In the genomic region with DNA sequence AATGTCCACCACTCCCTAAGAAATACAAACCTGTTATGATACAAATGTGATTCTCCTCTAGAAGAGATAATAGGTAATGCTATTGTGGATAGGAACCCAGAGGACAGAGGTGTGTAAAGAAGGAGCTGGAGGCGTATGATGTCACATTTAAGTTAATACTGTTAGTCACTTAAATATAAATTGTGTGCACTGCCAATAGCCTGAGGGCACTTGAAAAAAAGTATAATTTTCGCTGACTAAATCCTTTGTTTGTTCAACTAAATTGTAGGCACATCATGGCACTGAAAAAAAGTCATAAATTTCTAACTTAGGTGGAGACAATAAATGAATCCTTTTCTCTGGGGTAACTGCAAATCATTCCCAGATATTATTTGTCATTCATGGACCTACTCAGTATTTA, we compare ENCODE assay signal across 12 cellular contexts. TPM values are rescaled to one million over a fixed set of nuclear protein-coding genes. Genes with fewer than 3 reads are reported as not detected.
A peak's percentile ranks its signal among the peaks of the same experiment; 100 is the strongest.
DNase-seq lines count a peak whose midpoint lies in the region; ATAC-seq and TF ChIP-seq lines count a peak whose summit lies in the region.
"Had no signal": no experiment of that assay in that cellular context is flagged by ENCODE, and none has a peak within 500 bp of the region (broad histone marks: within the 10 kb centered on the region; RNA-seq: fewer than 3 reads in every experiment).

No MANE protein-coding gene starts in this region.

- H4K8ac ChIP-seq in H9 (replicated peaks; ENCODE audit: insufficient read length, low read depth, low read length), result no peak overlapping the region

- H3K56ac ChIP-seq in H9 (ENCODE audit: insufficient read length, low read depth, low read length), result no peak overlapping the region

- BruUV-seq in PC-3 (replicated peaks; lab: Mats Ljungman, UMichigan), result no TSS peak

- no peak overlapping the region for H2BK12ac ChIP-seq in H9 (ENCODE audit: insufficient read length, low read depth, low read length)

- H3K9me3 ChIP-seq in BLaER1, result no peaks in the 10 kb centered on the region
- H3K9me3 ChIP-seq in CD8-positive, alpha-beta memory T cell (ENCODE audit: low read length), result no peaks in the 10 kb centered on the region
- no peaks in the 10 kb centered on the region for H3K9me3 ChIP-seq in PC-3 (ENCODE audit: low read length)
- H3K9me3 ChIP-seq in effector memory CD4-positive, alpha-beta T cell (ENCODE audit: control insufficient read depth, low read length), result no peaks in the 10 kb centered on the region
- H3K9me3 ChIP-seq in H9 (ENCODE audit: control insufficient read depth, low read depth, low read length), result no peaks in the 10 kb centered on the region
- H3K9me3 ChIP-seq: right lobe of liver, SK-N-SH, suprapubic skin had no signal

- no peak overlapping the region for H2BK15ac ChIP-seq in H9 (ENCODE audit: low read depth, low read length)

- H3K14ac ChIP-seq in H9 (ENCODE audit: insufficient read depth, low read length), result no peak overlapping the region

- H2BK20ac ChIP-seq in H9 (ENCODE audit: low read depth, low read length, poor library complexity, severe bottlenecking), result no peak overlapping the region

- intact Hi-C loops in PC-3 (cut with micrococcal nuclease), result no loop called here

- no peak overlapping the region for H4K5ac ChIP-seq in H9 (ENCODE audit: insufficient read length, low read depth, low read length)

- H2AK5ac ChIP-seq in H9 (ENCODE audit: insufficient read length, low read length), result no peak overlapping the region

- CTCF ChIA-PET in CD8-positive, alpha-beta memory T cell (lab: Charles Lee), result interaction anchor here (1.1 to 11.1 kb wide), 3 partner anchors 14 to 53 kb away, joined by 3 to 63 read pairs (median 55); no protein-coding TSS in a partner anchor
- CTCF ChIA-PET in PC-3 (lab: Charles Lee), result no interaction called here

- no peaks in the 10 kb centered on the region for H3K9me3 Mint-ChIP-seq in CD8-positive, alpha-beta memory T cell
- no peaks in the 10 kb centered on the region for H3K9me3 Mint-ChIP-seq in H9

- H3K27me3 ChIP-seq in BLaER1 (no peaks in the 10 kb centered on the region), PC-3 (ENCODE audit: low read length) (peaks cover 41% of the 10 kb centered on the region), H9 (ENCODE audit: insufficient read depth, low read length) (peaks cover 18% of the 10 kb centered on the region)
- H3K27me3 ChIP-seq in CD8-positive, alpha-beta memory T cell (ENCODE audit: insufficient read depth, low read length, poor library complexity, severe bottlenecking), result no peaks in the 10 kb centered on the region
- H3K27me3 ChIP-seq in effector memory CD4-positive, alpha-beta T cell (replicated peaks; ENCODE audit: control insufficient read depth, insufficient read depth, low read length, poor library complexity, severe bottlenecking), result no peaks in the 10 kb centered on the region
- H3K27me3 ChIP-seq: right lobe of liver had no signal

- H3K9ac ChIP-seq in BLaER1 (peak overlapping the region; percentile 100), PC-3 (ENCODE audit: low read length) (no peak overlapping the region), H9 (ENCODE audit: extremely low read depth, insufficient read length, low read length) (no peak overlapping the region)
- H3K9ac ChIP-seq: SK-N-SH had no signal

- no CpG with 5 or more reads among the region's 2 CpGs for WGBS in H9 (ENCODE audit: extremely low coverage, insufficient read length, low lambda C conversion rate)

- H3K79me2 ChIP-seq in PC-3 (ENCODE audit: low read length) (no peaks in the 10 kb centered on the region), H9 (ENCODE audit: insufficient read depth, low read length) (no peaks in the 10 kb centered on the region)

- H3F3A ChIP-seq in PC-3 (ENCODE audit: low read length, unreplicated experiment), result no peaks in the 10 kb centered on the region

- peaks cover 8% of the 10 kb centered on the region for H3K23me2 ChIP-seq in H9 (ENCODE audit: insufficient read length, low read depth, low read length, poor library complexity, severe bottlenecking)

- H3K27me3 Mint-ChIP-seq in CD8-positive, alpha-beta memory T cell, result peaks cover 0 to 5% of the 10 kb centered on the region in 2 donors
- peaks cover 79% of the 10 kb centered on the region for H3K27me3 Mint-ChIP-seq in H9 (ENCODE audit: low read depth)

- ATAC-seq in PC-3 (peak; percentile 78), GM19455 (IDR thresholded peaks at IDR 0.05; ENCODE audit: unreplicated experiment) (no peak), HG02763 (IDR thresholded peaks at IDR 0.05; ENCODE audit: unreplicated experiment) (no peak), HG02884 (IDR thresholded peaks at IDR 0.05; ENCODE audit: unreplicated experiment) (no peak)
- ATAC-seq: right lobe of liver had no signal

- no peak overlapping the region for H3T11ph ChIP-seq in H9 (ENCODE audit: low read length)

- no peaks in the 10 kb centered on the region for H3K9me2 ChIP-seq in PC-3 (replicated peaks; ENCODE audit: low read length)
- H3K9me2 ChIP-seq: SK-N-SH had no signal

- peaks cover 73 to 87% (median 78%) of the 10 kb centered on the region in 3 donors for H3K4me1 Mint-ChIP-seq in CD8-positive, alpha-beta memory T cell
- peaks cover 26 to 27% of the 10 kb centered on the region in 2 experiments for H3K4me1 Mint-ChIP-seq in H9

- no peak overlapping the region for H2BK120ac ChIP-seq in H9 (ENCODE audit: low read depth, low read length, poor library complexity, severe bottlenecking)

- H3K4me2 ChIP-seq in BLaER1 (peak overlapping the region; percentile 96), PC-3 (ENCODE audit: low read length) (no peak overlapping the region), H9 (ENCODE audit: insufficient read depth, insufficient read length, low read length) (no peak overlapping the region)
- H3K4me2 ChIP-seq: SK-N-SH had no signal

- peaks cover 71% of the 10 kb centered on the region for H3K36me3 ChIP-seq in BLaER1
- peaks cover 26% of the 10 kb centered on the region for H3K36me3 ChIP-seq in CD8-positive, alpha-beta memory T cell (ENCODE audit: insufficient read depth, low read length)
- H3K36me3 ChIP-seq in PC-3 (ENCODE audit: low read depth, low read length), result no peaks in the 10 kb centered on the region
- H3K36me3 ChIP-seq in effector memory CD4-positive, alpha-beta T cell (ENCODE audit: control insufficient read depth, insufficient read depth, low read length), result peaks cover 11% of the 10 kb centered on the region
- H3K36me3 ChIP-seq: right lobe of liver, suprapubic skin had no signal

- H3K4me3 Mint-ChIP-seq in CD8-positive, alpha-beta memory T cell, result peak overlapping the region; percentile 92 to 98 (median 96)
- no peak overlapping the region for H3K4me3 Mint-ChIP-seq in H9

- no peak overlapping the region for H3K18ac ChIP-seq in H9 (ENCODE audit: insufficient read length, low read depth, low read length)

- no peak overlapping the region for H3K4ac ChIP-seq in H9 (ENCODE audit: low read depth, low read length)

- H2AFZ ChIP-seq in PC-3 (ENCODE audit: low read length), result no peak overlapping the region
- no peak overlapping the region for H2AFZ ChIP-seq in H9 (ENCODE audit: low read length)

- DNase-seq in CD8-positive, alpha-beta memory T cell, result no peak
- DNase-seq in PC-3 (peak; percentile 91), H9 (no peak)
- no peak for DNase-seq in effector memory CD4-positive, alpha-beta T cell
- DNase-seq: cortex of kidney, right lobe of liver, SK-N-SH had no signal

- H3K79me1 ChIP-seq in H9 (ENCODE audit: insufficient read depth, low read depth, low read length, poor library complexity, severe bottlenecking), result no peaks in the 10 kb centered on the region

- H3K36me3 Mint-ChIP-seq in CD8-positive, alpha-beta memory T cell, result peaks cover 3 to 72% (median 14%) of the 10 kb centered on the region in 3 donors
- peaks cover 0 to 2% (median 0%) of the 10 kb centered on the region in 3 experiments; a peak in 2 of 7 replicates for H3K36me3 Mint-ChIP-seq in H9 (ENCODE audit: insufficient read depth in 1 of 3, low read depth in 3 of 3)

- peak overlapping the region; percentile 100 for H3K27ac ChIP-seq in BLaER1
- no peak overlapping the region for H3K27ac ChIP-seq in CD8-positive, alpha-beta memory T cell (ENCODE audit: low read depth, low read length)
- H3K27ac ChIP-seq in PC-3 (ENCODE audit: low read length), result no peak overlapping the region
- peak overlapping the region; percentile 46 for H3K27ac ChIP-seq in effector memory CD4-positive, alpha-beta T cell (ENCODE audit: insufficient read depth, low read length, poor library complexity, severe bottlenecking)
- H3K27ac ChIP-seq in H9 (ENCODE audit: insufficient read length, low read depth, low read length), result no peak overlapping the region
- H3K27ac ChIP-seq: right lobe of liver, suprapubic skin had no signal

- no peak for TF ChIP-seq CTCF in PC-3 (conservative IDR thresholded peaks at IDR 0.05; ENCODE audit: low read depth, low read length)
- TF ChIP-seq CTCF in H9 (conservative IDR thresholded peaks at IDR 0.05), result no peak

- no peak overlapping the region for H4K91ac ChIP-seq in H9 (ENCODE audit: insufficient read length, low read depth, low read length)

- POLR2A ChIA-PET in CD8-positive, alpha-beta memory T cell (lab: Charles Lee), result no interaction called here
- POLR2A ChIA-PET in PC-3 (lab: Charles Lee; ENCODE audit: unreplicated experiment), result no interaction called here

- H3K4me1 ChIP-seq in BLaER1, result peaks cover 76% of the 10 kb centered on the region
- peaks cover 79% of the 10 kb centered on the region for H3K4me1 ChIP-seq in CD8-positive, alpha-beta memory T cell (ENCODE audit: insufficient read depth, low read length)
- H3K4me1 ChIP-seq in PC-3 (ENCODE audit: insufficient read depth, low read length), result peaks cover 14% of the 10 kb centered on the region; the same call in 1 of the 2 replicates
- peaks cover 68% of the 10 kb centered on the region for H3K4me1 ChIP-seq in effector memory CD4-positive, alpha-beta T cell (ENCODE audit: control insufficient read depth, insufficient read depth, low read length, poor library complexity, severe bottlenecking)
- H3K4me1 ChIP-seq in H9 (ENCODE audit: insufficient read depth, low read length), result peaks cover 11% of the 10 kb centered on the region; the same call in 1 of the 2 replicates

- no peak overlapping the region for H3K23ac ChIP-seq in H9 (ENCODE audit: insufficient read length, low read depth, low read length)

- peak overlapping the region; percentile 98 for H3K4me3 ChIP-seq in BLaER1
- H3K4me3 ChIP-seq in CD8-positive, alpha-beta memory T cell (ENCODE audit: low read length), result peak overlapping the region; percentile 1
- H3K4me3 ChIP-seq in PC-3 (ENCODE audit: low read length), result no peak overlapping the region
- peak overlapping the region; percentile 5 for H3K4me3 ChIP-seq in effector memory CD4-positive, alpha-beta T cell (ENCODE audit: insufficient read depth, low read depth, low read length, poor library complexity, severe bottlenecking)
- H3K4me3 ChIP-seq: right lobe of liver, suprapubic skin had no signal

- H4K20me1 ChIP-seq in BLaER1, result peaks cover 75% of the 10 kb centered on the region
- H4K20me1 ChIP-seq in PC-3 (ENCODE audit: low read length), result no peaks in the 10 kb centered on the region
- no peaks in the 10 kb centered on the region for H4K20me1 ChIP-seq in H9 (ENCODE audit: control insufficient read depth, insufficient read depth, insufficient read length)

- no peak overlapping the region for H2BK5ac ChIP-seq in H9 (ENCODE audit: insufficient read length, low read length)

- H3K27ac Mint-ChIP-seq in CD8-positive, alpha-beta memory T cell, result peak overlapping the region; percentile 41 to 99 (median 90)
- no peak overlapping the region for H3K27ac Mint-ChIP-seq in H9

RNA-seq across cellular contexts. Expression of gene RCSD1, which starts 4.4 kb away (rescaled TPM):
- 10 to 100 TPM; 45.9 to 47.9 TPM for total RNA-seq in CD8-positive, alpha-beta memory T cell
- polyA plus RNA-seq in CD8-positive, alpha-beta memory T cell, result 171 TPM
- total RNA-seq in PC-3 (2014; rRNA removed) (not detected in 2 replicates), H9 (2021) (0.13 and 0.26 TPM in 2 replicates)

Comparison
In these comparisons a context has a peak if more than half of its experiments do, and no peak if none do; other contexts are left out.
1. H3K27ac ChIP-seq: peak in BLaER1 (single experiment) and effector memory CD4-positive, alpha-beta T cell (single experiment); none in CD8-positive, alpha-beta memory T cell (single experiment), PC-3 (single experiment) and H9 (single experiment).
2. H3K27ac Mint-ChIP-seq: peak in CD8-positive, alpha-beta memory T cell (8 of 8); none in H9 (0 of 3).
3. H3K4me3 Mint-ChIP-seq: peak in CD8-positive, alpha-beta memory T cell (7 of 7); none in H9 (0 of 2).
4. RNA of gene RCSD1, which starts 4.4 kb away (total RNA-seq): 45.9 to 47.9 TPM in CD8-positive, alpha-beta memory T cell; 0.13 to 0.26 TPM in H9 and not detected in PC-3; every median in the first group is over 10 times any median in the second.